Comparison of ENCODE assay signal across 1 cellular context in the genomic region with DNA sequence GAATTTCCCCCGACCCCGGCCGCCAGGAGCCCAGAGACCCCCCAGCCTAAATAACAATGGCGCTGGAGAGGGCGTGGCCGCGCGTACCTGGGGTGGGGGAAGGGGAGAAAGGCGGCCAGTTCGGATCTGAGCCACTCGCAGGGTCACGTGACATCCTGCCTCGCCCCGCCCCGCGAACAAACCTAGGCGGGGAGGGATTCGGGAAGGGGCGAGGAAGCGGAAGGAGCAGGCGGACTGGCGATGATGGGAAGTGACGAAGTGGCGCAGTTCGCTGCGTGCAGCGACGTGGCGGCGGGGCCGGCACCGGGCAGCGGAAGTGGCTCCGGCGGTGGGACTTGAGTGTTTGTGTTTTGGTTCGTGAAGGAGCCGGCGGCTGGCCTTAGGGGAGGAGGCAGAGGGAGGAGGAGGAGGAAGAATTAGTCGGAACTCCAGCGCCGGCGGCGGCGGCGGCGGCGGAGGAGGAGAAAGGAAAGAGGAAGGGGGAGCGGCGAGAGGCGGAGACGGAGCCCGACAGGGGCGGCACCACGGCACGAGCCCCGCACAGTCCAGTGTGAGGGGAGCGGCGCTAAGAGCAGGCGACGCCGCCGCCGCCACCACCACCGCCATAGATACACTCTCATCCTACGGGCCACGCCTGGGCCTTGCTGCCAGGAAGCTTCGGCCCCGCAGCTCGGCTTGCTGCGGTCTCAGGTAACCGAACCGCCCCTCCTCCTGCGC.
TF ChIP-seq lines count a peak whose summit lies in the region.

A gene with protein sequence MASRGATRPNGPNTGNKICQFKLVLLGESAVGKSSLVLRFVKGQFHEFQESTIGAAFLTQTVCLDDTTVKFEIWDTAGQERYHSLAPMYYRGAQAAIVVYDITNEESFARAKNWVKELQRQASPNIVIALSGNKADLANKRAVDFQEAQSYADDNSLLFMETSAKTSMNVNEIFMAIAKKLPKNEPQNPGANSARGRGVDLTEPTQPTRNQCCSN (plus strand): TSS at position 266 of the 717 bp plus-strand sequence. CDS start 3,802 bp downstream, outside the sequence.

TF ChIP-seq in HepG2, 621 proteins besides CTCF, POLR2A, EP300 and RAD21 (continued from another document and continues in another):
- TF ChIP-seq, protein P1, sequence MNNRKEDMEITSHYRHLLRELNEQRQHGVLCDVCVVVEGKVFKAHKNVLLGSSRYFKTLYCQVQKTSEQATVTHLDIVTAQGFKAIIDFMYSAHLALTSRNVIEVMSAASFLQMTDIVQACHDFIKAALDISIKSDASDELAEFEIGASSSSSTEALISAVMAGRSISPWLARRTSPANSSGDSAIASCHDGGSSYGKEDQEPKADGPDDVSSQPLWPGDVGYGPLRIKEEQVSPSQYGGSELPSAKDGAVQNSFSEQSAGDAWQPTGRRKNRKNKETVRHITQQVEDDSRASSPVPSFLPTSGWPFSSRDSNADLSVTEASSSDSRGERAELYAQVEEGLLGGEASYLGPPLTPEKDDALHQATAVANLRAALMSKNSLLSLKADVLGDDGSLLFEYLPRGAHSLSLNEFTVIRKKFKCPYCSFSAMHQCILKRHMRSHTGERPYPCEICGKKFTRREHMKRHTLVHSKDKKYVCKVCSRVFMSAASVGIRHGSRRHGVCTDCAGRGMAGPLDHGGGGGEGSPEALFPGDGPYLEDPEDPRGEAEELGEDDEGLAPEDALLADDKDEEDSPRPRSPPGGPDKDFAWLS (CRISPR knock-in tag; IDR thresholded peaks at IDR 0.05; ENCODE audit: borderline replicate concordance): no peak
- TF ChIP-seq, protein P2, sequence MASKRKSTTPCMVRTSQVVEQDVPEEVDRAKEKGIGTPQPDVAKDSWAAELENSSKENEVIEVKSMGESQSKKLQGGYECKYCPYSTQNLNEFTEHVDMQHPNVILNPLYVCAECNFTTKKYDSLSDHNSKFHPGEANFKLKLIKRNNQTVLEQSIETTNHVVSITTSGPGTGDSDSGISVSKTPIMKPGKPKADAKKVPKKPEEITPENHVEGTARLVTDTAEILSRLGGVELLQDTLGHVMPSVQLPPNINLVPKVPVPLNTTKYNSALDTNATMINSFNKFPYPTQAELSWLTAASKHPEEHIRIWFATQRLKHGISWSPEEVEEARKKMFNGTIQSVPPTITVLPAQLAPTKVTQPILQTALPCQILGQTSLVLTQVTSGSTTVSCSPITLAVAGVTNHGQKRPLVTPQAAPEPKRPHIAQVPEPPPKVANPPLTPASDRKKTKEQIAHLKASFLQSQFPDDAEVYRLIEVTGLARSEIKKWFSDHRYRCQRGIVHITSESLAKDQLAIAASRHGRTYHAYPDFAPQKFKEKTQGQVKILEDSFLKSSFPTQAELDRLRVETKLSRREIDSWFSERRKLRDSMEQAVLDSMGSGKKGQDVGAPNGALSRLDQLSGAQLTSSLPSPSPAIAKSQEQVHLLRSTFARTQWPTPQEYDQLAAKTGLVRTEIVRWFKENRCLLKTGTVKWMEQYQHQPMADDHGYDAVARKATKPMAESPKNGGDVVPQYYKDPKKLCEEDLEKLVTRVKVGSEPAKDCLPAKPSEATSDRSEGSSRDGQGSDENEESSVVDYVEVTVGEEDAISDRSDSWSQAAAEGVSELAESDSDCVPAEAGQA (IDR thresholded peaks at IDR 0.05; ENCODE audit: low read depth): peak; percentile 95
- TF ChIP-seq, protein P2 (CRISPR knock-in tag; IDR thresholded peaks at IDR 0.05; ENCODE audit: borderline replicate concordance): no peak
- no peak for TF ChIP-seq MAFG (CRISPR knock-in tag; IDR thresholded peaks at IDR 0.05)
- TF ChIP-seq ATRX (CRISPR knock-in tag; IDR thresholded peaks at IDR 0.05; ENCODE audit: borderline replicate concordance): no peak
- TF ChIP-seq, protein P3, sequence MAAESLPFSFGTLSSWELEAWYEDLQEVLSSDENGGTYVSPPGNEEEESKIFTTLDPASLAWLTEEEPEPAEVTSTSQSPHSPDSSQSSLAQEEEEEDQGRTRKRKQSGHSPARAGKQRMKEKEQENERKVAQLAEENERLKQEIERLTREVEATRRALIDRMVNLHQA (CRISPR knock-in tag; IDR thresholded peaks at IDR 0.05): no peak
- TF ChIP-seq ZNF143 (CRISPR knock-in tag; IDR thresholded peaks at IDR 0.05): peak; percentile 34; the same call in 1 of the 2 replicates
- TF ChIP-seq, protein P4, sequence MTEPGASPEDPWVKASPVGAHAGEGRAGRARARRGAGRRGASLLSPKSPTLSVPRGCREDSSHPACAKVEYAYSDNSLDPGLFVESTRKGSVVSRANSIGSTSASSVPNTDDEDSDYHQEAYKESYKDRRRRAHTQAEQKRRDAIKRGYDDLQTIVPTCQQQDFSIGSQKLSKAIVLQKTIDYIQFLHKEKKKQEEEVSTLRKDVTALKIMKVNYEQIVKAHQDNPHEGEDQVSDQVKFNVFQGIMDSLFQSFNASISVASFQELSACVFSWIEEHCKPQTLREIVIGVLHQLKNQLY (CRISPR knock-in tag; IDR thresholded peaks at IDR 0.05): peak; percentile 80; the same call in 1 of the 2 replicates
- TF ChIP-seq, protein P5, sequence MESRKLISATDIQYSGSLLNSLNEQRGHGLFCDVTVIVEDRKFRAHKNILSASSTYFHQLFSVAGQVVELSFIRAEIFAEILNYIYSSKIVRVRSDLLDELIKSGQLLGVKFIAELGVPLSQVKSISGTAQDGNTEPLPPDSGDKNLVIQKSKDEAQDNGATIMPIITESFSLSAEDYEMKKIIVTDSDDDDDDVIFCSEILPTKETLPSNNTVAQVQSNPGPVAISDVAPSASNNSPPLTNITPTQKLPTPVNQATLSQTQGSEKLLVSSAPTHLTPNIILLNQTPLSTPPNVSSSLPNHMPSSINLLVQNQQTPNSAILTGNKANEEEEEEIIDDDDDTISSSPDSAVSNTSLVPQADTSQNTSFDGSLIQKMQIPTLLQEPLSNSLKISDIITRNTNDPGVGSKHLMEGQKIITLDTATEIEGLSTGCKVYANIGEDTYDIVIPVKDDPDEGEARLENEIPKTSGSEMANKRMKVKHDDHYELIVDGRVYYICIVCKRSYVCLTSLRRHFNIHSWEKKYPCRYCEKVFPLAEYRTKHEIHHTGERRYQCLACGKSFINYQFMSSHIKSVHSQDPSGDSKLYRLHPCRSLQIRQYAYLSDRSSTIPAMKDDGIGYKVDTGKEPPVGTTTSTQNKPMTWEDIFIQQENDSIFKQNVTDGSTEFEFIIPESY (CRISPR knock-in tag; IDR thresholded peaks at IDR 0.05): no peak
- peak; percentile 30; the same call in 1 of the 2 replicates for TF ChIP-seq ZNF235 (CRISPR knock-in tag; IDR thresholded peaks at IDR 0.05; ENCODE audit: borderline replicate concordance)
- no peak for TF ChIP-seq FLYWCH1 (CRISPR knock-in tag; IDR thresholded peaks at IDR 0.05)
- TF ChIP-seq, protein P6, sequence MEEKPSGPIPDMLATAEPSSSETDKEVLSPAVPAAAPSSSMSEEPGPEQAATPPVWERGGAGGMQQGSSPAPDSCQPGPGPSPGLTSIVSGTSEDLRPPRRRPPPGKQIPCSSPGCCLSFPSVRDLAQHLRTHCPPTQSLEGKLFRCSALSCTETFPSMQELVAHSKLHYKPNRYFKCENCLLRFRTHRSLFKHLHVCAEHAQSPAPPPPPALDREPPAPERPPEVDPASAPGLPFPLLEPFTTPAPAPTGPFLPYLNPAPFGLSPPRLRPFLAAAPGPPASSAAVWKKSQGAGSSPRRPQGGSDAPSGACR (CRISPR knock-in tag; IDR thresholded peaks at IDR 0.05): no peak
- TF ChIP-seq NFKB2 (CRISPR knock-in tag; IDR thresholded peaks at IDR 0.05; ENCODE audit: borderline replicate concordance): no peak
- TF ChIP-seq, protein P7, sequence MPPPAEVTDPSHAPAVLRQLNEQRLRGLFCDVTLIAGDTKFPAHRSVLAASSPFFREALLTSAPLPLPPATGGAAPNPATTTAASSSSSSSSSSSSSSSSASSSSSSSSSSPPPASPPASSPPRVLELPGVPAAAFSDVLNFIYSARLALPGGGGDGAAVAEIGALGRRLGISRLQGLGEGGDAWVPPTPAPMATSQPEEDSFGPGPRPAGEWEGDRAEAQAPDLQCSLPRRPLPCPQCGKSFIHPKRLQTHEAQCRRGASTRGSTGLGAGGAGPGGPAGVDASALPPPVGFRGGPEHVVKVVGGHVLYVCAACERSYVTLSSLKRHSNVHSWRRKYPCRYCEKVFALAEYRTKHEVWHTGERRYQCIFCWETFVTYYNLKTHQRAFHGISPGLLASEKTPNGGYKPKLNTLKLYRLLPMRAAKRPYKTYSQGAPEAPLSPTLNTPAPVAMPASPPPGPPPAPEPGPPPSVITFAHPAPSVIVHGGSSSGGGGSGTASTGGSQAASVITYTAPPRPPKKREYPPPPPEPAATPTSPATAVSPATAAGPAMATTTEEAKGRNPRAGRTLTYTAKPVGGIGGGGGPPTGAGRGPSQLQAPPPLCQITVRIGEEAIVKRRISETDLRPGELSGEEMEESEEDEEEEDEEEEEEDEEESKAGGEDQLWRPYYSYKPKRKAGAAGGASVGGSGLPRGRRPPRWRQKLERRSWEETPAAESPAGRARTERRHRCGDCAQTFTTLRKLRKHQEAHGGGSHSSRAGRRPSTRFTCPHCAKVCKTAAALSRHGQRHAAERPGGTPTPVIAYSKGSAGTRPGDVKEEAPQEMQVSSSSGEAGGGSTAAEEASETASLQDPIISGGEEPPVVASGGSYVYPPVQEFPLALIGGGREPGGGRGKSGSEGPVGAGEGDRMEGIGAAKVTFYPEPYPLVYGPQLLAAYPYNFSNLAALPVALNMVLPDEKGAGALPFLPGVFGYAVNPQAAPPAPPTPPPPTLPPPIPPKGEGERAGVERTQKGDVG (CRISPR knock-in tag; IDR thresholded peaks at IDR 0.05; ENCODE audit: borderline replicate concordance): 0 out of 2 replicates have a peak, but pooled peaks have one; percentile 29
- TF ChIP-seq, protein P8, sequence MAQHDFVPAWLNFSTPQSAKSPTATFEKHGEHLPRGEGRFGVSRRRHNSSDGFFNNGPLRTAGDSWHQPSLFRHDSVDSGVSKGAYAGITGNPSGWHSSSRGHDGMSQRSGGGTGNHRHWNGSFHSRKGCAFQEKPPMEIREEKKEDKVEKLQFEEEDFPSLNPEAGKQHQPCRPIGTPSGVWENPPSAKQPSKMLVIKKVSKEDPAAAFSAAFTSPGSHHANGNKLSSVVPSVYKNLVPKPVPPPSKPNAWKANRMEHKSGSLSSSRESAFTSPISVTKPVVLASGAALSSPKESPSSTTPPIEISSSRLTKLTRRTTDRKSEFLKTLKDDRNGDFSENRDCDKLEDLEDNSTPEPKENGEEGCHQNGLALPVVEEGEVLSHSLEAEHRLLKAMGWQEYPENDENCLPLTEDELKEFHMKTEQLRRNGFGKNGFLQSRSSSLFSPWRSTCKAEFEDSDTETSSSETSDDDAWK (CRISPR knock-in tag; IDR thresholded peaks at IDR 0.05): no peak
- no peak for TF ChIP-seq ZNF460 (CRISPR knock-in tag; IDR thresholded peaks at IDR 0.05; ENCODE audit: borderline replicate concordance)
- peak; percentile 75 for TF ChIP-seq KLF6 (CRISPR knock-in tag; IDR thresholded peaks at IDR 0.05)
- no peak for TF ChIP-seq ATM (IDR thresholded peaks at IDR 0.05; ENCODE audit: borderline replicate concordance)
- no peak for TF ChIP-seq XBP1 (CRISPR knock-in tag; IDR thresholded peaks at IDR 0.05)
- TF ChIP-seq ZNF367 (CRISPR knock-in tag; IDR thresholded peaks at IDR 0.05; ENCODE audit: borderline replicate concordance): no peak
- TF ChIP-seq ZKSCAN1 (IDR thresholded peaks at IDR 0.05; ENCODE audit: low read length): no peak
- no peak for TF ChIP-seq TMF1 (CRISPR knock-in tag; IDR thresholded peaks at IDR 0.05; ENCODE audit: low read depth)
- TF ChIP-seq, protein P9, sequence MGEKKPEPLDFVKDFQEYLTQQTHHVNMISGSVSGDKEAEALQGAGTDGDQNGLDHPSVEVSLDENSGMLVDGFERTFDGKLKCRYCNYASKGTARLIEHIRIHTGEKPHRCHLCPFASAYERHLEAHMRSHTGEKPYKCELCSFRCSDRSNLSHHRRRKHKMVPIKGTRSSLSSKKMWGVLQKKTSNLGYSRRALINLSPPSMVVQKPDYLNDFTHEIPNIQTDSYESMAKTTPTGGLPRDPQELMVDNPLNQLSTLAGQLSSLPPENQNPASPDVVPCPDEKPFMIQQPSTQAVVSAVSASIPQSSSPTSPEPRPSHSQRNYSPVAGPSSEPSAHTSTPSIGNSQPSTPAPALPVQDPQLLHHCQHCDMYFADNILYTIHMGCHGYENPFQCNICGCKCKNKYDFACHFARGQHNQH (CRISPR knock-in tag; IDR thresholded peaks at IDR 0.05): peak; percentile 74; the same call in 1 of the 2 replicates
- peak; percentile 59; the same call in 1 of the 2 replicates for TF ChIP-seq ARNT2 (CRISPR knock-in tag; IDR thresholded peaks at IDR 0.05; ENCODE audit: low read depth)
- TF ChIP-seq, protein P10, sequence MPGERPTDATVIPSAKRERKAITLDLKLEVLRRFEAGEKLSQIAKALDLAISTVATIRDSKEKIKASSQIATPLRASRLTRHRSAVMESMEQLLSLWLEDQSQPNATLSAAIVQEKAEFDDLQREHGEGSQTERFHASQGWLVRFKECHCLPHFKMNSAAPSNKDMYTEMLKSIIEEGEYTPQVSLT (CRISPR knock-in tag; IDR thresholded peaks at IDR 0.05; ENCODE audit: borderline replicate concordance, low read depth): no peak
- TF ChIP-seq SP2 (CRISPR knock-in tag; IDR thresholded peaks at IDR 0.05): peak; percentile 75
- peak; percentile 76; the same call in 1 of the 2 replicates for TF ChIP-seq MAZ (IDR thresholded peaks at IDR 0.05; ENCODE audit: borderline replicate concordance, low read depth, low read length)
- TF ChIP-seq MAZ (CRISPR knock-in tag; IDR thresholded peaks at IDR 0.05; ENCODE audit: low read depth): peak; percentile 61
- TF ChIP-seq NR2F2 (IDR thresholded peaks at IDR 0.05; ENCODE audit: borderline replicate concordance, low read depth): no peak
- no peak for TF ChIP-seq ZBTB7A (CRISPR knock-in tag; IDR thresholded peaks at IDR 0.05)
- no peak for TF ChIP-seq NR3C1 (CRISPR knock-in tag; IDR thresholded peaks at IDR 0.05)
- TF ChIP-seq, protein P11, sequence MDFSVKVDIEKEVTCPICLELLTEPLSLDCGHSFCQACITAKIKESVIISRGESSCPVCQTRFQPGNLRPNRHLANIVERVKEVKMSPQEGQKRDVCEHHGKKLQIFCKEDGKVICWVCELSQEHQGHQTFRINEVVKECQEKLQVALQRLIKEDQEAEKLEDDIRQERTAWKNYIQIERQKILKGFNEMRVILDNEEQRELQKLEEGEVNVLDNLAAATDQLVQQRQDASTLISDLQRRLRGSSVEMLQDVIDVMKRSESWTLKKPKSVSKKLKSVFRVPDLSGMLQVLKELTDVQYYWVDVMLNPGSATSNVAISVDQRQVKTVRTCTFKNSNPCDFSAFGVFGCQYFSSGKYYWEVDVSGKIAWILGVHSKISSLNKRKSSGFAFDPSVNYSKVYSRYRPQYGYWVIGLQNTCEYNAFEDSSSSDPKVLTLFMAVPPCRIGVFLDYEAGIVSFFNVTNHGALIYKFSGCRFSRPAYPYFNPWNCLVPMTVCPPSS (IDR thresholded peaks at IDR 0.05): 0 out of 2 replicates have a peak, but pooled peaks have one; percentile 54
- TF ChIP-seq ZNF430 (CRISPR knock-in tag; IDR thresholded peaks at IDR 0.05): no peak
- TF ChIP-seq YEATS4 (CRISPR knock-in tag; IDR thresholded peaks at IDR 0.05; ENCODE audit: borderline replicate concordance): peak; percentile 92
